7 cellular contexts compared by ENCODE assay signal in the genomic region with DNA sequence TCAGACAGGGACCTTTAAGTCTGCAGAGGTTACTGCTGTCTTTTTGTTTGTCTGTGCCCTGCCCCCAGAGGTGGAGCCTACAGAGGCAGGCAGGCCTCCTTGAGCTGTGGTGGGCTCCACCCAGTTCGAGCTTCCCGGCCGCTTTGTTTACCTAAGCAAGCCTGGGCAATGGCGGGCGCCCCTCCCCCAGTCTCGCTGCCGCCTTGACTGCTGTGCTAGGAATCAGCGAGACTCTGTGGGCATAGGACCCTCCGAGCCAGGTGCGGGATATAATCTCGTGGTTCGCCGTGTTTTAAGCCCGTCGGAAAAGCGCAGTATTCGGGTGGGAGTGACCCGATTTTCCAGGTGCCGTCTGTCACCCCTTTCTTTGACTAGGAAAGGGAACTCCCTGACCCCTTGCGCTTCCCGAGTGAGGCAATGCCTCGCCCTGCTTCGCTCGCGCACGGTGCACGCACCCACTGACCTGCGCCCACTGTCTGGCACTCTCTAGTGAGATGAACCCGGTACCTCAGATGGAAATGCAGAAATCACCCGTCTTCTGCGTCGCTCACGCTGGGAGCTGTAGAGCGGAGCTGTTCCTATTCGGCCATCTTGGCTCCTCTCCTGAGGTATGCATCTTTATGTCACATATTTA.
DNase-seq lines count a peak whose midpoint lies in the region; TF ChIP-seq lines count a peak whose summit lies in the region.
"Not testable (repeated sequence)": the region's sequence is repeated elsewhere in the genome, so short reads cannot be mapped to it uniquely, and the experiment has no call there.

No MANE protein-coding gene starts in this region.

- CTCF ChIA-PET in activated CD4-positive, alpha-beta T cell treated with anti-CD3 and anti-CD28 coated beads, Interleukin-2, amount 10 ng/mL, durations not matched to agents 7 days and 5 days (lab: Charles Lee), result not testable (repeated sequence)

- H3K79me2 ChIP-seq in smooth muscle cell (ENCODE audit: low read depth), result not testable (repeated sequence)

- H3K27ac ChIP-seq in smooth muscle cell (ENCODE audit: low read depth), result not testable (repeated sequence)

- not testable (repeated sequence) for H3K4me3 Mint-ChIP-seq in activated CD4-positive, alpha-beta T cell treated with anti-CD3 and anti-CD28 coated beads, Interleukin-2, amount 10 ng/mL, durations not matched to agents 7 days and 5 days
- H3K4me3 Mint-ChIP-seq in glutamatergic neuron (ENCODE audit: unreplicated experiment), result peak overlapping the region; percentile 77
- peak overlapping the region; percentile 78 for H3K4me3 Mint-ChIP-seq in nephron progenitor cell

- not testable (repeated sequence) for H3K27me3 ChIP-seq in H7 (ENCODE audit: control insufficient read depth, insufficient read depth, low read length); smooth muscle cell (ENCODE audit: low read depth)

- H2AFZ ChIP-seq in smooth muscle cell (ENCODE audit: low read depth), result not testable (repeated sequence)

- not testable (repeated sequence) for H3K4me1 ChIP-seq in smooth muscle cell (ENCODE audit: low read depth)

- H3K4me1 Mint-ChIP-seq in activated CD4-positive, alpha-beta T cell treated with anti-CD3 and anti-CD28 coated beads, Interleukin-2, amount 10 ng/mL, durations not matched to agents 7 days and 5 days; glutamatergic neuron (ENCODE audit: low read depth, unreplicated experiment): not testable (repeated sequence)
- peaks cover 13% of the 10 kb centered on the region for H3K4me1 Mint-ChIP-seq in nephron progenitor cell

- POLR2A ChIA-PET in activated CD4-positive, alpha-beta T cell treated with anti-CD3 and anti-CD28 coated beads, Interleukin-2, amount 10 ng/mL, durations not matched to agents 7 days and 5 days (lab: Charles Lee), result not testable (repeated sequence)

- H3K27me3 Mint-ChIP-seq in activated CD4-positive, alpha-beta T cell treated with anti-CD3 and anti-CD28 coated beads, Interleukin-2, amount 10 ng/mL, durations not matched to agents 7 days and 5 days; glutamatergic neuron (ENCODE audit: unreplicated experiment); nephron progenitor cell (ENCODE audit: low read depth, poor library complexity): not testable (repeated sequence)

- not testable (repeated sequence) for H3F3A ChIP-seq in smooth muscle cell (ENCODE audit: low read depth)

- peak overlapping the region; percentile 19 for H3K27ac Mint-ChIP-seq in activated CD4-positive, alpha-beta T cell treated with anti-CD3 and anti-CD28 coated beads, Interleukin-2, amount 10 ng/mL, durations not matched to agents 7 days and 5 days
- peak overlapping the region; percentile 88 for H3K27ac Mint-ChIP-seq in glutamatergic neuron (ENCODE audit: unreplicated experiment)
- H3K27ac Mint-ChIP-seq in nephron progenitor cell, result not testable (repeated sequence)

- TF ChIP-seq CTCF in glutamatergic neuron (IDR thresholded peaks at IDR 0.05; ENCODE audit: partially characterized antibody, unreplicated experiment); nephron progenitor cell (IDR thresholded peaks at IDR 0.05); smooth muscle cell (IDR thresholded peaks at IDR 0.05; ENCODE audit: borderline replicate concordance, insufficient read depth, poor library complexity, severe bottlenecking): not testable (repeated sequence)

- DNase-seq in DMS53 (lab: John Stamatoyannopoulos, UW) (peak; percentile 5), NCI-H1105 (lab: John Stamatoyannopoulos, UW) (peak; percentile 21), glutamatergic neuron (peak; percentile 9), nephron progenitor cell (peak; percentile 4)
- not testable (repeated sequence) for DNase-seq in H7; activated CD4-positive, alpha-beta T cell treated with anti-CD3 and anti-CD28 coated beads, Interleukin-2, amount 10 ng/mL, durations not matched to agents 7 days and 5 days; smooth muscle cell (lab: John Stamatoyannopoulos, UW; ENCODE audit: unreplicated experiment)

- not testable (repeated sequence) for H3K36me3 ChIP-seq in H7 (replicated peaks; ENCODE audit: control insufficient read depth, insufficient read depth, low read length); smooth muscle cell (ENCODE audit: low read depth)

- H3K9me3 Mint-ChIP-seq in activated CD4-positive, alpha-beta T cell treated with anti-CD3 and anti-CD28 coated beads, Interleukin-2, amount 10 ng/mL, durations not matched to agents 7 days and 5 days; glutamatergic neuron (ENCODE audit: unreplicated experiment): not testable (repeated sequence)
- peaks cover 26% of the 10 kb centered on the region for H3K9me3 Mint-ChIP-seq in nephron progenitor cell

- 71% methylated on average over 28 of the region's 35 CpGs for WGBS in smooth muscle cell (ENCODE audit: low lambda C conversion rate)

- H3K9ac ChIP-seq in smooth muscle cell (ENCODE audit: low read depth), result not testable (repeated sequence)

- not testable (repeated sequence) for H3K9me3 ChIP-seq in smooth muscle cell (replicated peaks; ENCODE audit: low read depth)

- not testable (repeated sequence) for H3K36me3 Mint-ChIP-seq in activated CD4-positive, alpha-beta T cell treated with anti-CD3 and anti-CD28 coated beads, Interleukin-2, amount 10 ng/mL, durations not matched to agents 7 days and 5 days (ENCODE audit: low read depth); glutamatergic neuron (ENCODE audit: unreplicated experiment); nephron progenitor cell (ENCODE audit: low read depth)

- not testable (repeated sequence) for H4K20me1 ChIP-seq in smooth muscle cell (ENCODE audit: low read depth)

- H3K4me2 ChIP-seq in smooth muscle cell, result peak overlapping the region; percentile 51

- H3K4me3 ChIP-seq in H7 (ENCODE audit: insufficient read depth, low read depth, low read length), result peak overlapping the region; percentile 37
- peak overlapping the region; percentile 35 for H3K4me3 ChIP-seq in smooth muscle cell
